ENCODE assay signal across 15 cellular contexts in the genomic region with DNA sequence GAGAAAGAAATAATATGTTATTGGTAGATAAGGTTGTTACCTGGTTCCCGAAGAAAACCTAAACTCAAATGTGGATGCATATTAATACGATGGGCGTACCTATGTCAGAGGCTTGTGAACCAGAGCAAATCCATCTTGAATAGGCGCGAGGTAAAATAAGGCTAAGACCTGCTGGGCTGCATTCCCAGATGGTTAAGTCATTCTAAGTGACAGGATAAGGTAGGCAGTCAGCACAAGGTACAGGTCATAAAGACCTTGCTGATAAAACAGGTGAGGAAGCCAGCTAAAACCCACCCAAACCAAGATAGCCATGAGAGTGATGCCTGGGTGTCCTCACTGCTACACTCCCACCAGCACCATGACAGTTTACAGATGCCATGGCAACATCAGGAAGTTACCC.
DNase-seq lines count a peak whose midpoint lies in the region; ATAC-seq and TF ChIP-seq lines count a peak whose summit lies in the region.
"Had no signal": no experiment of that assay in that cellular context is flagged by ENCODE, and none has a peak within 500 bp of the region (broad histone marks: within the 10 kb centered on the region; RNA-seq: fewer than 3 reads in every experiment).

No MANE protein-coding gene starts in this region.

- no peak overlapping the region for H3K56ac ChIP-seq in mesendoderm (ENCODE audit: low read length)

- no peak overlapping the region for H3K27ac Mint-ChIP-seq in GM23338

- no peak for TF ChIP-seq CTCF in GM23338 (conservative IDR thresholded peaks at IDR 0.05; ENCODE audit: low read depth in 2 of 2)
- no peak for TF ChIP-seq CTCF in RWPE1 (conservative IDR thresholded peaks at IDR 0.05; ENCODE audit: low read depth)
- no peak for TF ChIP-seq CTCF in hepatocyte (IDR thresholded peaks at IDR 0.05; ENCODE audit: poor library complexity)

- H4K91ac ChIP-seq in neuronal stem cell (ENCODE audit: low read depth, low read length, poor library complexity) = no peak overlapping the region

- H4K8ac ChIP-seq in mesendoderm (ENCODE audit: low read depth, low read length) (no peak overlapping the region), neuronal stem cell (ENCODE audit: low read depth, low read length) (no peak overlapping the region)

- no peaks in the 10 kb centered on the region for H3K79me1 ChIP-seq in mesendoderm (ENCODE audit: low read length)
- H3K79me1 ChIP-seq in neuronal stem cell (ENCODE audit: low read depth, low read length) = no peaks in the 10 kb centered on the region

- H2AFZ ChIP-seq in GM23338 (no peak overlapping the region), hepatocyte (no peak overlapping the region), neuronal stem cell (ENCODE audit: low read length) (no peak overlapping the region)
- H2AFZ ChIP-seq: GM23248 had no signal

- H3F3A ChIP-seq in GM23338 (replicated peaks; ENCODE audit: low read depth) = no peaks in the 10 kb centered on the region

- H3K27me3 Mint-ChIP-seq in GM23338 (ENCODE audit: insufficient read depth, low read depth, poor library complexity) = no peaks in the 10 kb centered on the region

- no peak overlapping the region for H3K18ac ChIP-seq in mesendoderm (ENCODE audit: low read length)
- H3K18ac ChIP-seq in neuronal stem cell (ENCODE audit: low read length) = no peak overlapping the region

- H3K4ac ChIP-seq in mesendoderm (ENCODE audit: low read depth, low read length) (no peak overlapping the region), neuronal stem cell (ENCODE audit: low read length) (no peak overlapping the region)

- H3K9me2 ChIP-seq in GM23338 (ENCODE audit: insufficient read depth) (no peaks in the 10 kb centered on the region), hepatocyte (replicated peaks; ENCODE audit: insufficient read depth) (no peaks in the 10 kb centered on the region)

- ATAC-seq in GM23338 = peak; percentile 70
- ATAC-seq in HG03565 (IDR thresholded peaks at IDR 0.05; ENCODE audit: unreplicated experiment) = no peak

- no peak overlapping the region for H2BK15ac ChIP-seq in mesendoderm (replicated peaks; ENCODE audit: low read depth)
- no peak overlapping the region for H2BK15ac ChIP-seq in neuronal stem cell (ENCODE audit: low read length)

- H3K23ac ChIP-seq in mesendoderm (ENCODE audit: low read length) (no peak overlapping the region), neuronal stem cell (ENCODE audit: low read depth, low read length, poor library complexity) (no peak overlapping the region)

- H3K27me3 ChIP-seq in GM23338 (ENCODE audit: insufficient read depth) = no peaks in the 10 kb centered on the region
- no peaks in the 10 kb centered on the region for H3K27me3 ChIP-seq in hepatocyte
- no peaks in the 10 kb centered on the region for H3K27me3 ChIP-seq in mesendoderm (ENCODE audit: insufficient read depth, low read length, poor library complexity)
- H3K27me3 ChIP-seq in neuronal stem cell (ENCODE audit: control insufficient read depth in 3 of 3, insufficient read depth in 3 of 3, low read depth in 1 of 3, low read length in 3 of 3) = no peaks in the 10 kb centered on the region
- H3K27me3 ChIP-seq: MG63 had no signal

- 53% methylated on average over 5 of the region's 5 CpGs for WGBS in hepatocyte (ENCODE audit: low lambda C conversion rate, missing lambda C conversion rate)
- no CpG with 5 or more reads among the region's 5 CpGs for WGBS in mesendoderm (ENCODE audit: extremely low coverage, insufficient coverage, low lambda C conversion rate)
- WGBS in neuronal stem cell (ENCODE audit: extremely low coverage in 2 of 2, insufficient read length in 2 of 2, insufficient replicate concordance in 1 of 2), 2 donors = no CpG with 5 or more reads among the region's 5 CpGs

- H4K20me1 ChIP-seq in GM23338 (replicated peaks; ENCODE audit: insufficient read depth) (no peaks in the 10 kb centered on the region), hepatocyte (ENCODE audit: insufficient read depth, poor library complexity, severe bottlenecking) (no peaks in the 10 kb centered on the region)

- POLR2A ChIA-PET in RWPE1 (lab: Yijun Ruan, JAX; ENCODE audit: low non-redundant PET) = no interaction called here

- CTCF ChIA-PET in RWPE1 (lab: Yijun Ruan, JAX) = no interaction called here

- H2BK5ac ChIP-seq in mesendoderm (ENCODE audit: low read length) (no peak overlapping the region), neuronal stem cell (ENCODE audit: low read length) (no peak overlapping the region)

- H3K9me3 Mint-ChIP-seq in GM23338 = peaks cover 11% of the 10 kb centered on the region

- H2BK120ac ChIP-seq in mesendoderm (ENCODE audit: low read depth, low read length) = no peak overlapping the region
- no peak overlapping the region for H2BK120ac ChIP-seq in neuronal stem cell (ENCODE audit: low read depth, low read length)

- H3K9me3 ChIP-seq in hepatocyte (ENCODE audit: low read depth) (peaks cover 4% of the 10 kb centered on the region), neuronal stem cell (replicated peaks in 1 of 2; ENCODE audit: control insufficient read depth in 2 of 2, insufficient read depth in 1 of 2, low read depth in 1 of 2, low read length in 2 of 2) (no peaks in the 10 kb centered on the region)

- no peak overlapping the region for H2BK12ac ChIP-seq in neuronal stem cell (ENCODE audit: low read length)

- H3K36me3 ChIP-seq in GM23338 (ENCODE audit: insufficient read depth) (no peaks in the 10 kb centered on the region), hepatocyte (replicated peaks; ENCODE audit: insufficient read depth, low read depth) (no peaks in the 10 kb centered on the region), mesendoderm (ENCODE audit: control insufficient read depth, insufficient read depth, low read length) (no peaks in the 10 kb centered on the region), neuronal stem cell (replicated peaks in 1 of 2; ENCODE audit: control insufficient read depth in 2 of 2, insufficient read depth in 2 of 2, low read length in 2 of 2) (no peaks in the 10 kb centered on the region)
- H3K36me3 ChIP-seq: MG63 had no signal

- H3K4me2 ChIP-seq in GM23338 (peak overlapping the region; percentile 3; the same call in 1 of the 2 replicates), hepatocyte (no peak overlapping the region), mesendoderm (ENCODE audit: low read length) (no peak overlapping the region), neuronal stem cell (ENCODE audit: insufficient read depth, low read length, poor library complexity, severe bottlenecking) (no peak overlapping the region)
- H3K4me2 ChIP-seq: KMS-11 had no signal

- H3K14ac ChIP-seq in neuronal stem cell (ENCODE audit: low read length) = no peak overlapping the region

- H3K27ac ChIP-seq in GM23338 (ENCODE audit: low read depth) (no peak overlapping the region), RWPE1 (no peak overlapping the region), hepatocyte (peak overlapping the region; percentile 62), mesendoderm (ENCODE audit: low read depth, low read length) (no peak overlapping the region), neuronal stem cell (replicated peaks; ENCODE audit: low read length) (no peak overlapping the region)
- H3K27ac ChIP-seq: C4-2B, GM23248, KMS-11 had no signal

- peaks cover 23% of the 10 kb centered on the region for H3K4me1 Mint-ChIP-seq in GM23338

- DNase-seq in GM23338 (ENCODE audit: low spot score) (peak; percentile 48), RWPE1 (ENCODE audit: low spot score) (peak; percentile 1), hepatocyte (ENCODE audit: low spot score) (peak; percentile 26), mesendoderm (peak; percentile 89), AG08395 (ENCODE audit: low spot score) (no peak), neuronal stem cell (ENCODE audit: low spot score) (no peak)
- DNase-seq: GM23248, MG63, NCI-H1092 treated with DMSO at 0.1 percent for 48 hours, NCI-H1694, NCI-H510A treated with DMSO at 0.1 percent for 48 hours, SHP77 treated with DMSO at 0.1 percent for 48 hours had no signal

- H3K9ac ChIP-seq in mesendoderm (ENCODE audit: low read length) = no peak overlapping the region
- no peak overlapping the region for H3K9ac ChIP-seq in neuronal stem cell (ENCODE audit: low read depth, low read length, poor library complexity)
- H3K9ac ChIP-seq: GM23248, KMS-11 had no signal

- no peak overlapping the region for H3K4me3 Mint-ChIP-seq in GM23338

- no peak overlapping the region for H4K5ac ChIP-seq in mesendoderm (ENCODE audit: low read length)

- no peak overlapping the region for H2AK5ac ChIP-seq in mesendoderm (ENCODE audit: low read length)
- no peak overlapping the region for H2AK5ac ChIP-seq in neuronal stem cell (ENCODE audit: low read depth, low read length)

- H3K4me1 ChIP-seq in GM23338 (ENCODE audit: insufficient read depth) = peaks cover 19% of the 10 kb centered on the region
- H3K4me1 ChIP-seq in hepatocyte (ENCODE audit: insufficient read depth) = peaks cover 3% of the 10 kb centered on the region
- no peaks in the 10 kb centered on the region for H3K4me1 ChIP-seq in mesendoderm (ENCODE audit: control insufficient read depth, low read depth, low read length)
- peaks cover 0 to 3% of the 10 kb centered on the region in 2 donors for H3K4me1 ChIP-seq in neuronal stem cell (ENCODE audit: control insufficient read depth in 2 of 2, insufficient read depth in 1 of 2, low read depth in 1 of 2, low read length in 2 of 2)

- peaks cover 10% of the 10 kb centered on the region; the same call in 2 of the 3 replicates for H3K36me3 Mint-ChIP-seq in GM23338 (ENCODE audit: low read depth)

- H3K4me3 ChIP-seq in GM23338 (no peak overlapping the region), hepatocyte (no peak overlapping the region), mesendoderm (ENCODE audit: low read length) (no peak overlapping the region), neuronal stem cell (ENCODE audit: low read length in 2 of 2) (no peak overlapping the region)
- H3K4me3 ChIP-seq: GM23248, MG63 had no signal

- H3K79me2 ChIP-seq in GM23338 (replicated peaks; ENCODE audit: insufficient read depth) = no peaks in the 10 kb centered on the region
- H3K79me2 ChIP-seq in hepatocyte = no peaks in the 10 kb centered on the region
- H3K79me2 ChIP-seq in mesendoderm (ENCODE audit: control insufficient read depth, insufficient read depth, low read length) = no peaks in the 10 kb centered on the region

TF ChIP-seq in GM23338, 12 proteins besides CTCF, POLR2A, EP300 and RAD21 (continues in another document):
- TF ChIP-seq CREB1 (CRISPR knock-in tag; IDR thresholded peaks at IDR 0.05; ENCODE audit: low read depth) = no peak

Comparison
In these comparisons a context has a peak if more than half of its experiments do, and no peak if none do; other contexts are left out.
1. DNase-seq: peak in GM23338 (single experiment), RWPE1 (single experiment), hepatocyte (single experiment) and mesendoderm (single experiment); none in AG08395 (single experiment) and neuronal stem cell (single experiment).